Comparison of ENCODE assay signal across 19 cellular contexts in genomic region chr7:179948-180694, GRCh38. TPM values are rescaled to one million over a fixed set of nuclear protein-coding genes. Genes with fewer than 3 reads are reported as not detected.
DNase-seq lines count a peak whose midpoint lies in the region; ATAC-seq and TF ChIP-seq lines count a peak whose summit lies in the region.
"Had no signal": no experiment of that assay in that cellular context is flagged by ENCODE, and none has a peak within 500 bp of the region (broad histone marks: within the 10 kb centered on the region; RNA-seq: fewer than 3 reads in every experiment).

No MANE protein-coding gene starts in this region.

- H3K9ac ChIP-seq in neural progenitor cell, result no peak overlapping the region
- peak overlapping the region in 2 of 3 donors; percentile 10 to 33 for H3K9ac ChIP-seq in skeletal muscle tissue (ENCODE audit: low read depth in 1 of 3, low read length in 3 of 3)

- H3K36me3 ChIP-seq in left ventricle myocardium inferior (no peaks in the 10 kb centered on the region), heart left ventricle (no peaks in the 10 kb centered on the region), neural progenitor cell (no peaks in the 10 kb centered on the region), skeletal muscle tissue (ENCODE audit: control insufficient read depth in 3 of 3, insufficient read depth in 3 of 3, low read length in 3 of 3) (no peaks in the 10 kb centered on the region), stomach (no peaks in the 10 kb centered on the region)
- H3K36me3 ChIP-seq: HAP-1 had no signal

- no peak for ATAC-seq in heart left ventricle
- no peak for ATAC-seq in stimulated activated naive CD8-positive, alpha-beta T cell treated with anti-CD3 and anti-CD28 coated beads, Interleukin-15, Interleukin-2, amounts not matched to agents 100 U/mL and 50 U/mL, for 24 hours
- ATAC-seq: CD8-positive, alpha-beta T cell had no signal

- H3K4me3 ChIP-seq in left ventricle myocardium inferior, result no peak overlapping the region
- no peak overlapping the region for H3K4me3 ChIP-seq in heart left ventricle
- no peak overlapping the region for H3K4me3 ChIP-seq in neural progenitor cell
- H3K4me3 ChIP-seq in skeletal muscle tissue (ENCODE audit: low read length in 3 of 3), result no peak overlapping the region
- H3K4me3 ChIP-seq in stomach, result no peak overlapping the region
- H3K4me3 ChIP-seq: HAP-1 had no signal

- no peak for TF ChIP-seq POLR2A in heart left ventricle (IDR thresholded peaks at IDR 0.05)
- no peak for TF ChIP-seq POLR2A in stomach (IDR thresholded peaks at IDR 0.05)

- no peaks in the 10 kb centered on the region for H3K9me3 Mint-ChIP-seq in neural progenitor cell
- H3K9me3 Mint-ChIP-seq: CD8-positive, alpha-beta T cell had no signal

- H3K4me1 Mint-ChIP-seq in neural progenitor cell, result peaks cover 7% of the 10 kb centered on the region
- H3K4me1 Mint-ChIP-seq: B cell had no signal

- no peak overlapping the region for H3K4me2 ChIP-seq in neural progenitor cell

- TF ChIP-seq EP300 in stomach (IDR thresholded peaks at IDR 0.05), result no peak

- no peak overlapping the region for H3K4me3 Mint-ChIP-seq in neural progenitor cell
- H3K4me3 Mint-ChIP-seq: B cell; CD14-positive monocyte; CD8-positive, alpha-beta T cell had no signal

- intact Hi-C loops in left ventricle myocardium inferior (cut with micrococcal nuclease) (no loop called here), heart left ventricle (cut with DNase I) (no loop called here), stomach (cut with DNase I; ENCODE audit: low total_unique reads) (no loop called here)

- H3K9me3 ChIP-seq in left ventricle myocardium inferior (replicated peaks) (no peaks in the 10 kb centered on the region), heart left ventricle (no peaks in the 10 kb centered on the region), neural progenitor cell (ENCODE audit: low read depth) (no peaks in the 10 kb centered on the region), skeletal muscle tissue (ENCODE audit: control insufficient read depth in 3 of 3, low read length in 3 of 3) (no peaks in the 10 kb centered on the region), stomach (no peaks in the 10 kb centered on the region)
- H3K9me3 ChIP-seq: HAP-1 had no signal

- no peak overlapping the region for H2AFZ ChIP-seq in neural progenitor cell (replicated peaks)

- peaks cover 17% of the 10 kb centered on the region for H3K4me1 ChIP-seq in left ventricle myocardium inferior
- H3K4me1 ChIP-seq in heart left ventricle, result peaks cover 0 to 19% (median 6%) of the 10 kb centered on the region in 12 donors
- no peaks in the 10 kb centered on the region for H3K4me1 ChIP-seq in neural progenitor cell
- peaks cover 11 to 35% (median 23%) of the 10 kb centered on the region in 3 donors for H3K4me1 ChIP-seq in skeletal muscle tissue (ENCODE audit: control insufficient read depth in 3 of 3, insufficient read depth in 3 of 3, low read length in 3 of 3)
- peaks cover 0 to 14% (median 4%) of the 10 kb centered on the region in 4 donors for H3K4me1 ChIP-seq in stomach
- H3K4me1 ChIP-seq: HAP-1 had no signal

- no peak for TF ChIP-seq CTCF in left ventricle myocardium inferior (IDR thresholded peaks at IDR 0.05; ENCODE audit: borderline replicate concordance)
- no peak for TF ChIP-seq CTCF in heart left ventricle (IDR thresholded peaks at IDR 0.05)
- TF ChIP-seq CTCF in neural progenitor cell (IDR thresholded peaks at IDR 0.05), result no peak
- TF ChIP-seq CTCF in stomach (IDR thresholded peaks at IDR 0.05), result no peak

- DNase-seq in left ventricle myocardium inferior, result no peak
- DNase-seq in heart left ventricle, result no peak
- no peak for DNase-seq in neural progenitor cell (ENCODE audit: low spot score)
- DNase-seq in stimulated activated naive CD8-positive, alpha-beta T cell treated with anti-CD3 and anti-CD28 coated beads, Interleukin-15, Interleukin-2, amounts not matched to agents 100 U/mL and 50 U/mL, for 24 hours, result no peak
- DNase-seq in stomach, result no peak
- DNase-seq in midbrain (lab: John Stamatoyannopoulos, UW), result no peak
- DNase-seq: ACHN; CD8-positive, alpha-beta T cell; COR-L47; DMS153; DND-41; GDM1; GOT3; IMR-90 had no signal

- H3K27me3 Mint-ChIP-seq in neural progenitor cell (ENCODE audit: insufficient read depth, low read depth), result peaks cover 6% of the 10 kb centered on the region
- H3K27me3 Mint-ChIP-seq: B cell had no signal

- H3K27ac Mint-ChIP-seq in neural progenitor cell, result peak overlapping the region; percentile 37
- H3K27ac Mint-ChIP-seq: B cell; CD8-positive, alpha-beta T cell had no signal

- H3K79me2 ChIP-seq in neural progenitor cell (ENCODE audit: low read depth), result no peaks in the 10 kb centered on the region

- 82 to 90% (median 89%) methylated on average over 20 to 22 of the region's 22 CpGs for WGBS in heart left ventricle, 4 donors
- WGBS in stomach, 5 donors, result 88 to 92% (median 91%) methylated on average over 17 to 22 of the region's 22 CpGs

- H3F3A ChIP-seq in neural progenitor cell (ENCODE audit: low read depth), result no peaks in the 10 kb centered on the region

- H3K36me3 Mint-ChIP-seq in neural progenitor cell, result no peaks in the 10 kb centered on the region
- H3K36me3 Mint-ChIP-seq: CD14-positive monocyte; CD8-positive, alpha-beta T cell had no signal

- H3K27ac ChIP-seq in left ventricle myocardium inferior (replicated peaks) (peak overlapping the region; percentile 79), heart left ventricle (peak overlapping the region in 6 of 12 donors; percentile 26 to 72 (median 55)), neural progenitor cell (no peak overlapping the region), skeletal muscle tissue (ENCODE audit: low read depth, low read length) (peak overlapping the region; percentile 62), stomach (peak overlapping the region in 2 of 5 donors; percentile 53 to 56)

- H4K20me1 ChIP-seq in neural progenitor cell (ENCODE audit: low read depth), result no peaks in the 10 kb centered on the region

- no peaks in the 10 kb centered on the region for H3K27me3 ChIP-seq in left ventricle myocardium inferior (ENCODE audit: low read depth)
- H3K27me3 ChIP-seq in heart left ventricle, result no peaks in the 10 kb centered on the region
- H3K27me3 ChIP-seq in neural progenitor cell, result peaks cover 6% of the 10 kb centered on the region
- peaks cover 0 to 3% (median 0%) of the 10 kb centered on the region in 3 donors for H3K27me3 ChIP-seq in skeletal muscle tissue (ENCODE audit: control insufficient read depth in 3 of 3, insufficient read depth in 3 of 3, low read length in 3 of 3)
- peaks cover 0 to 3% (median 0%) of the 10 kb centered on the region in 3 donors for H3K27me3 ChIP-seq in stomach

RNA-seq across cellular contexts. Expression of gene FAM20C, which starts 12.2 kb away (rescaled TPM):
- total RNA-seq in left ventricle myocardium inferior (22.2 TPM), heart left ventricle (10 to 100 TPM; 16.7 to 52.0 (median 21.0) TPM), neural progenitor cell (ENCODE audit: low replicate concordance) (3.8 and 4.7 TPM in 2 replicates), skeletal muscle tissue (14.6 TPM), stomach (10 to 100 TPM; 21.3 to 89.8 (median 49.0) TPM)
- polyA plus RNA-seq in heart left ventricle (10 to 100 TPM; 11.1 to 21.0 TPM), stomach (10 to 100 TPM; 19.1 to 35.2 (median 33.9) TPM)
- total RNA-seq: HT-29 had no signal
